3 cellular contexts compared by ENCODE assay signal in genomic region chr3:196335469-196335868, GRCh38.
TF ChIP-seq lines count a peak whose summit lies in the region.

No MANE protein-coding gene starts in this region.

TF ChIP-seq in GM23338, 12 proteins besides CTCF, POLR2A, EP300 and RAD21 (continues in another document):
- TF ChIP-seq NANOG (IDR thresholded peaks at IDR 0.05; ENCODE audit: borderline replicate concordance) (no peak), POLR2AphosphoS5 (IDR thresholded peaks at IDR 0.05; ENCODE audit: low read depth) (no peak), ZNF462 (CRISPR knock-in tag; IDR thresholded peaks at IDR 0.05) (no peak), EZH2phosphoT487 (IDR thresholded peaks at IDR 0.05; ENCODE audit: unreplicated experiment) (no peak)
- TF ChIP-seq, protein P1, sequence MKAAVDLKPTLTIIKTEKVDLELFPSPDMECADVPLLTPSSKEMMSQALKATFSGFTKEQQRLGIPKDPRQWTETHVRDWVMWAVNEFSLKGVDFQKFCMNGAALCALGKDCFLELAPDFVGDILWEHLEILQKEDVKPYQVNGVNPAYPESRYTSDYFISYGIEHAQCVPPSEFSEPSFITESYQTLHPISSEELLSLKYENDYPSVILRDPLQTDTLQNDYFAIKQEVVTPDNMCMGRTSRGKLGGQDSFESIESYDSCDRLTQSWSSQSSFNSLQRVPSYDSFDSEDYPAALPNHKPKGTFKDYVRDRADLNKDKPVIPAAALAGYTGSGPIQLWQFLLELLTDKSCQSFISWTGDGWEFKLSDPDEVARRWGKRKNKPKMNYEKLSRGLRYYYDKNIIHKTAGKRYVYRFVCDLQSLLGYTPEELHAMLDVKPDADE (IDR thresholded peaks at IDR 0.05): no peak

TF ChIP-seq in HCT116, 20 proteins besides CTCF, POLR2A, EP300 and RAD21:
- TF ChIP-seq POLR2AphosphoS5 (IDR thresholded peaks at IDR 0.05; ENCODE audit: low read depth, low read length) (no peak), TCF7L2 (IDR thresholded peaks at IDR 0.05; ENCODE audit: borderline replicate concordance, extremely low read depth, insufficient read depth, insufficient read length) (no peak), SP1 (IDR thresholded peaks at IDR 0.05; ENCODE audit: low read depth) (no peak), SIN3A (IDR thresholded peaks at IDR 0.05; ENCODE audit: low read depth) (no peak), ZFX (IDR thresholded peaks at IDR 0.05) (no peak), ATF3 (IDR thresholded peaks at IDR 0.05) (no peak), EZH2phosphoT487 (IDR thresholded peaks at IDR 0.05; ENCODE audit: borderline replicate concordance) (no peak)
- TF ChIP-seq, protein P2, sequence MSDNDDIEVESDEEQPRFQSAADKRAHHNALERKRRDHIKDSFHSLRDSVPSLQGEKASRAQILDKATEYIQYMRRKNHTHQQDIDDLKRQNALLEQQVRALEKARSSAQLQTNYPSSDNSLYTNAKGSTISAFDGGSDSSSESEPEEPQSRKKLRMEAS (IDR thresholded peaks at IDR 0.05): no peak
- TF ChIP-seq, protein P3, sequence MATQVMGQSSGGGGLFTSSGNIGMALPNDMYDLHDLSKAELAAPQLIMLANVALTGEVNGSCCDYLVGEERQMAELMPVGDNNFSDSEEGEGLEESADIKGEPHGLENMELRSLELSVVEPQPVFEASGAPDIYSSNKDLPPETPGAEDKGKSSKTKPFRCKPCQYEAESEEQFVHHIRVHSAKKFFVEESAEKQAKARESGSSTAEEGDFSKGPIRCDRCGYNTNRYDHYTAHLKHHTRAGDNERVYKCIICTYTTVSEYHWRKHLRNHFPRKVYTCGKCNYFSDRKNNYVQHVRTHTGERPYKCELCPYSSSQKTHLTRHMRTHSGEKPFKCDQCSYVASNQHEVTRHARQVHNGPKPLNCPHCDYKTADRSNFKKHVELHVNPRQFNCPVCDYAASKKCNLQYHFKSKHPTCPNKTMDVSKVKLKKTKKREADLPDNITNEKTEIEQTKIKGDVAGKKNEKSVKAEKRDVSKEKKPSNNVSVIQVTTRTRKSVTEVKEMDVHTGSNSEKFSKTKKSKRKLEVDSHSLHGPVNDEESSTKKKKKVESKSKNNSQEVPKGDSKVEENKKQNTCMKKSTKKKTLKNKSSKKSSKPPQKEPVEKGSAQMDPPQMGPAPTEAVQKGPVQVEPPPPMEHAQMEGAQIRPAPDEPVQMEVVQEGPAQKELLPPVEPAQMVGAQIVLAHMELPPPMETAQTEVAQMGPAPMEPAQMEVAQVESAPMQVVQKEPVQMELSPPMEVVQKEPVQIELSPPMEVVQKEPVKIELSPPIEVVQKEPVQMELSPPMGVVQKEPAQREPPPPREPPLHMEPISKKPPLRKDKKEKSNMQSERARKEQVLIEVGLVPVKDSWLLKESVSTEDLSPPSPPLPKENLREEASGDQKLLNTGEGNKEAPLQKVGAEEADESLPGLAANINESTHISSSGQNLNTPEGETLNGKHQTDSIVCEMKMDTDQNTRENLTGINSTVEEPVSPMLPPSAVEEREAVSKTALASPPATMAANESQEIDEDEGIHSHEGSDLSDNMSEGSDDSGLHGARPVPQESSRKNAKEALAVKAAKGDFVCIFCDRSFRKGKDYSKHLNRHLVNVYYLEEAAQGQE (IDR thresholded peaks at IDR 0.05; ENCODE audit: low read depth): no peak
TF ChIP-seq in HCT116: peak in this region for 0.

TF ChIP-seq in HepG2, 621 proteins besides CTCF, POLR2A, EP300 and RAD21:
- TF ChIP-seq ZFP82 (CRISPR knock-in tag; IDR thresholded peaks at IDR 0.05; ENCODE audit: borderline replicate concordance): no peak
- TF ChIP-seq, protein P4, sequence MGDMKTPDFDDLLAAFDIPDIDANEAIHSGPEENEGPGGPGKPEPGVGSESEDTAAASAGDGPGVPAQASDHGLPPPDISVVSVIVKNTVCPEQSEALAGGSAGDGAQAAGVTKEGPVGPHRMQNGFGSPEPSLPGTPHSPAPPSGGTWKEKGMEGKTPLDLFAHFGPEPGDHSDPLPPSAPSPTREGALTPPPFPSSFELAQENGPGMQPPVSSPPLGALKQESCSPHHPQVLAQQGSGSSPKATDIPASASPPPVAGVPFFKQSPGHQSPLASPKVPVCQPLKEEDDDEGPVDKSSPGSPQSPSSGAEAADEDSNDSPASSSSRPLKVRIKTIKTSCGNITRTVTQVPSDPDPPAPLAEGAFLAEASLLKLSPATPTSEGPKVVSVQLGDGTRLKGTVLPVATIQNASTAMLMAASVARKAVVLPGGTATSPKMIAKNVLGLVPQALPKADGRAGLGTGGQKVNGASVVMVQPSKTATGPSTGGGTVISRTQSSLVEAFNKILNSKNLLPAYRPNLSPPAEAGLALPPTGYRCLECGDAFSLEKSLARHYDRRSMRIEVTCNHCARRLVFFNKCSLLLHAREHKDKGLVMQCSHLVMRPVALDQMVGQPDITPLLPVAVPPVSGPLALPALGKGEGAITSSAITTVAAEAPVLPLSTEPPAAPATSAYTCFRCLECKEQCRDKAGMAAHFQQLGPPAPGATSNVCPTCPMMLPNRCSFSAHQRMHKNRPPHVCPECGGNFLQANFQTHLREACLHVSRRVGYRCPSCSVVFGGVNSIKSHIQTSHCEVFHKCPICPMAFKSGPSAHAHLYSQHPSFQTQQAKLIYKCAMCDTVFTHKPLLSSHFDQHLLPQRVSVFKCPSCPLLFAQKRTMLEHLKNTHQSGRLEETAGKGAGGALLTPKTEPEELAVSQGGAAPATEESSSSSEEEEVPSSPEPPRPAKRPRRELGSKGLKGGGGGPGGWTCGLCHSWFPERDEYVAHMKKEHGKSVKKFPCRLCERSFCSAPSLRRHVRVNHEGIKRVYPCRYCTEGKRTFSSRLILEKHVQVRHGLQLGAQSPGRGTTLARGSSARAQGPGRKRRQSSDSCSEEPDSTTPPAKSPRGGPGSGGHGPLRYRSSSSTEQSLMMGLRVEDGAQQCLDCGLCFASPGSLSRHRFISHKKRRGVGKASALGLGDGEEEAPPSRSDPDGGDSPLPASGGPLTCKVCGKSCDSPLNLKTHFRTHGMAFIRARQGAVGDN (CRISPR knock-in tag; IDR thresholded peaks at IDR 0.05): peak; percentile 41
